Comparison of ENCODE assay signal across 19 cellular contexts in genomic region chr16:84791088-84791487, GRCh38.
"Had no signal": no experiment of that assay in that cellular context is flagged by ENCODE, and none has a peak within 500 bp of the region (broad histone marks: within the 10 kb centered on the region; RNA-seq: fewer than 3 reads in every experiment).

No MANE protein-coding gene starts in this region.

- H3K9me3 ChIP-seq: gastrocnemius medialis, heart right ventricle, psoas muscle, thyroid gland, vagina had no signal

- H3K36me3 ChIP-seq: gastrocnemius medialis, heart right ventricle, thyroid gland, vagina had no signal

- H3K27ac ChIP-seq: dorsolateral prefrontal cortex, gastrocnemius medialis, heart right ventricle, psoas muscle, thyroid gland, vagina, VCaP had no signal

- H3K4me1 Mint-ChIP-seq: activated CD4-positive, alpha-beta memory T cell treated with anti-CD3 and anti-CD28 coated beads, Interleukin-2, amount 10 ng/mL, durations not matched to agents 7 days and 5 days; activated naive CD8-positive, alpha-beta T cell treated with anti-CD3 and anti-CD28 coated beads, Interleukin-2, amount 10 ng/mL, durations not matched to agents 7 days and 5 days; naive B cell; stimulated activated naive CD8-positive, alpha-beta T cell treated with anti-CD3 and anti-CD28 coated beads, Interleukin-15, amount 100 ng/mL, for 72 hours had no signal

- H3K4me1 ChIP-seq: gastrocnemius medialis, psoas muscle had no signal

- H3K4me3 Mint-ChIP-seq: activated CD4-positive, alpha-beta memory T cell treated with anti-CD3 and anti-CD28 coated beads, Interleukin-2, amount 10 ng/mL, durations not matched to agents 7 days and 5 days; activated naive CD8-positive, alpha-beta T cell treated with anti-CD3 and anti-CD28 coated beads, Interleukin-2, amount 10 ng/mL, durations not matched to agents 7 days and 5 days; naive B cell; stimulated activated naive CD8-positive, alpha-beta T cell treated with anti-CD3 and anti-CD28 coated beads, Interleukin-15, amount 100 ng/mL, for 72 hours had no signal

- H3K27me3 Mint-ChIP-seq: activated CD4-positive, alpha-beta memory T cell treated with anti-CD3 and anti-CD28 coated beads, Interleukin-2, amount 10 ng/mL, durations not matched to agents 7 days and 5 days; activated naive CD8-positive, alpha-beta T cell treated with anti-CD3 and anti-CD28 coated beads, Interleukin-2, amount 10 ng/mL, durations not matched to agents 7 days and 5 days; naive B cell; stimulated activated naive CD8-positive, alpha-beta T cell treated with anti-CD3 and anti-CD28 coated beads, Interleukin-15, amount 100 ng/mL, for 72 hours had no signal

- H3K27me3 ChIP-seq: dorsolateral prefrontal cortex, gastrocnemius medialis, heart right ventricle, thyroid gland, vagina had no signal

- DNase-seq: activated CD4-positive, alpha-beta memory T cell treated with anti-CD3 and anti-CD28 coated beads, Interleukin-2, amount 10 ng/mL, durations not matched to agents 7 days and 5 days; activated gamma-delta T cell; activated naive CD8-positive, alpha-beta T cell treated with anti-CD3 and anti-CD28 coated beads, Interleukin-2, amount 10 ng/mL, durations not matched to agents 7 days and 5 days; activated T-cell treated with anti-CD3 and anti-CD28 coated beads, Interleukin-2, amount 50 U/mL, for 48 hours; dorsolateral prefrontal cortex; gastrocnemius medialis; heart right ventricle; kidney; midbrain; naive B cell; psoas muscle; stimulated activated CD4-positive, alpha-beta T cell treated with anti-CD3 and anti-CD28 coated beads, Interleukin-15, amount 100 ng/mL, for 24 hours; stimulated activated CD4-positive, alpha-beta T cell treated with anti-CD3 and anti-CD28 coated beads, Interleukin-4, amount 100 ng/mL, for 24 hours; stimulated activated naive CD8-positive, alpha-beta T cell treated with anti-CD3 and anti-CD28 coated beads, Interleukin-15, amount 100 ng/mL, for 72 hours; T-helper 1 cell; thyroid gland had no signal

- H3K36me3 Mint-ChIP-seq: activated naive CD8-positive, alpha-beta T cell treated with anti-CD3 and anti-CD28 coated beads, Interleukin-2, amount 10 ng/mL, durations not matched to agents 7 days and 5 days had no signal

- H3K9me3 Mint-ChIP-seq: activated CD4-positive, alpha-beta memory T cell treated with anti-CD3 and anti-CD28 coated beads, Interleukin-2, amount 10 ng/mL, durations not matched to agents 7 days and 5 days; activated naive CD8-positive, alpha-beta T cell treated with anti-CD3 and anti-CD28 coated beads, Interleukin-2, amount 10 ng/mL, durations not matched to agents 7 days and 5 days; naive B cell; stimulated activated naive CD8-positive, alpha-beta T cell treated with anti-CD3 and anti-CD28 coated beads, Interleukin-15, amount 100 ng/mL, for 72 hours had no signal

- ATAC-seq: esophagus mucosa; gastrocnemius medialis; heart right ventricle; psoas muscle; stimulated activated naive CD8-positive, alpha-beta T cell treated with anti-CD3 and anti-CD28 coated beads, Interleukin-15, amount 100 ng/mL, for 72 hours had no signal

- H3K27ac Mint-ChIP-seq: activated CD4-positive, alpha-beta memory T cell treated with anti-CD3 and anti-CD28 coated beads, Interleukin-2, amount 10 ng/mL, durations not matched to agents 7 days and 5 days; activated naive CD8-positive, alpha-beta T cell treated with anti-CD3 and anti-CD28 coated beads, Interleukin-2, amount 10 ng/mL, durations not matched to agents 7 days and 5 days; stimulated activated naive CD8-positive, alpha-beta T cell treated with anti-CD3 and anti-CD28 coated beads, Interleukin-15, amount 100 ng/mL, for 72 hours had no signal

- H3K4me3 ChIP-seq: dorsolateral prefrontal cortex, gastrocnemius medialis, heart right ventricle, psoas muscle, thyroid gland, vagina had no signal
